Comparison of ENCODE assay signal across 15 cellular contexts in genomic region chr1:7248828-7249227, GRCh38.
"Had no signal": no experiment of that assay in that cellular context is flagged by ENCODE, and none has a peak within 500 bp of the region (broad histone marks: within the 10 kb centered on the region; RNA-seq: fewer than 3 reads in every experiment).

No MANE protein-coding gene starts in this region.

- DNase-seq: cortex of kidney; effector memory CD4-positive, alpha-beta T cell; foreskin melanocyte; kidney; left cardiac atrium; left ventricle myocardium inferior; lower lobe of right lung; natural killer cell; ovary; right cardiac atrium; small intestine; stimulated activated CD4-positive, alpha-beta T cell treated with anti-CD3 and anti-CD28 coated beads, Interleukin-2, amount 100 ng/mL, for 48 hours; stimulated activated naive CD4-positive, alpha-beta T cell treated with Interleukin-2 at 50 U/mL for 16 hours; trophoblast cell had no signal

- ATAC-seq: left cardiac atrium, lower lobe of right lung, natural killer cell, right cardiac atrium had no signal

- H3K4me3 ChIP-seq: hepatocyte, left ventricle myocardium inferior, lower lobe of right lung, ovary had no signal
